Comparison of ENCODE assay signal across 28 cellular contexts in the genomic region with DNA sequence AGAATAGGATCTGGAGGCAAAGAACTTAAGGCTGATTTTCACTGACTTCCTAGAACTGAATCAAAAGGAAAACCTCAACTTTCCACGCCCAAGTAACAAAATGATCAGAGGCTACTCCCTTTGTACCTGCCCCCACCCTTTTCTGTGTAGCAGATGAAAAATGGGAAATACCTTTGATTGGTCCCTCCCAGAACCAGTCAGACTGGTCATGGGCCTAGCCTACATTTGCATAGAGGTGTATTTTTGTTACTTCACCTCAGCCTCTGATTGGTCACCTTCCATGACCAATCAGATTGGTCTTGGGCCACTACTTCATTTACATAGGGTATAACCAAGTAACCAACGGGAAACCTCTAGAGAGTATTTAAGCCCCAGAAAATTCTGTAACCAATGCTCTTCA.
"Had no signal": no experiment of that assay in that cellular context is flagged by ENCODE, and none has a peak within 500 bp of the region (broad histone marks: within the 10 kb centered on the region; RNA-seq: fewer than 3 reads in every experiment).

No MANE protein-coding gene starts in this region.

- H3K27me3 Mint-ChIP-seq: naive thymus-derived CD8-positive, alpha-beta T cell; natural killer cell treated with Interleukin-12 subunit alpha and Interleukin-12 subunit beta and Interleukin-15 and Interleukin-18, amount 100 ng/mL, for 72 hours; stimulated activated memory B cell treated with anti-CD40 and anti-IgM and Interleukin-4, amounts not matched to agents 10 μg/mL and 1 μg/mL and 100 μg/mL, for 72 hours; stimulated activated naive CD8-positive, alpha-beta T cell treated with anti-CD3 and anti-CD28 coated beads, Interleukin-15, amount 100 ng/mL, for 72 hours had no signal

- H3K4me3 Mint-ChIP-seq: naive thymus-derived CD8-positive, alpha-beta T cell; natural killer cell treated with Interleukin-12 subunit alpha and Interleukin-12 subunit beta and Interleukin-15 and Interleukin-18, amount 100 ng/mL, for 72 hours; nephron progenitor cell; neural crest cell; stimulated activated memory B cell treated with anti-CD40 and anti-IgM and Interleukin-4, amounts not matched to agents 10 μg/mL and 1 μg/mL and 100 μg/mL, for 72 hours; stimulated activated naive CD8-positive, alpha-beta T cell treated with anti-CD3 and anti-CD28 coated beads, Interleukin-15, amount 100 ng/mL, for 72 hours had no signal

- ATAC-seq: naive thymus-derived CD8-positive, alpha-beta T cell; pancreas; right cardiac atrium; right lobe of liver; stimulated activated memory B cell treated with anti-CD40 and anti-IgM and Interleukin-4, amounts not matched to agents 10 μg/mL and 1 μg/mL and 100 μg/mL, for 72 hours; stimulated activated naive CD8-positive, alpha-beta T cell treated with anti-CD3 and anti-CD28 coated beads, Interleukin-15, amount 100 ng/mL, for 72 hours; stimulated activated naive CD8-positive, alpha-beta T cell treated with anti-CD3 and anti-CD28 coated beads, Interleukin-15, Interleukin-2, amounts not matched to agents 100 U/mL and 50 U/mL, for 24 hours had no signal

- H3K4me3 ChIP-seq: pancreas, prostate gland, right lobe of liver, sigmoid colon, spleen, suprapubic skin, testis, tibial artery, transverse colon, upper lobe of left lung, vagina had no signal

- H3K27ac Mint-ChIP-seq: naive thymus-derived CD8-positive, alpha-beta T cell; natural killer cell treated with Interleukin-12 subunit alpha and Interleukin-12 subunit beta and Interleukin-15 and Interleukin-18, amount 100 ng/mL, for 72 hours; nephron progenitor cell; stimulated activated memory B cell treated with anti-CD40 and anti-IgM and Interleukin-4, amounts not matched to agents 10 μg/mL and 1 μg/mL and 100 μg/mL, for 72 hours; stimulated activated naive CD8-positive, alpha-beta T cell treated with anti-CD3 and anti-CD28 coated beads, Interleukin-15, amount 100 ng/mL, for 72 hours had no signal

- DNase-seq: naive thymus-derived CD8-positive, alpha-beta T cell; nephron progenitor cell; nucleus accumbens; pancreas; right cardiac atrium; right lobe of liver; sigmoid colon; small intestine; spleen; stimulated activated CD4-positive, alpha-beta T cell treated with anti-CD3 and anti-CD28 coated beads, Interleukin-12 subunit alpha, Interleukin-12 subunit beta, amount 100 ng/mL, for 4 hours; stimulated activated CD4-positive, alpha-beta T cell treated with anti-CD3 and anti-CD28 coated beads, Interleukin-1b, Interleukin-23, amount 100 ng/mL, for 48 hours; stimulated activated CD4-positive, alpha-beta T cell treated with anti-CD3 and anti-CD28 coated beads, Interleukin-4, amount 100 ng/mL, for 1 hour; stimulated activated CD4-positive, alpha-beta T cell treated with anti-CD3 and anti-CD28 coated beads, Interleukin-4, amount 100 ng/mL, for 4 hours; stimulated activated CD8-positive, alpha-beta memory T cell treated with anti-CD3 and anti-CD28 coated beads, Interleukin-4, amount 100 ng/mL, for 48 hours; stimulated activated naive CD4-positive, alpha-beta T cell; stimulated activated naive CD8-positive, alpha-beta T cell treated with anti-CD3 and anti-CD28 coated beads, Interleukin-15, amount 100 ng/mL, for 72 hours; stimulated activated naive CD8-positive, alpha-beta T cell treated with anti-CD3 and anti-CD28 coated beads, Interleukin-15, Interleukin-2, amounts not matched to agents 100 U/mL and 50 U/mL, for 24 hours; substantia nigra; testis; tibial artery; transverse colon; upper lobe of left lung had no signal

- H3K36me3 Mint-ChIP-seq: stimulated activated memory B cell treated with anti-CD40 and anti-IgM and Interleukin-4, amounts not matched to agents 10 μg/mL and 1 μg/mL and 100 μg/mL, for 72 hours had no signal

- H3K4me1 Mint-ChIP-seq: naive thymus-derived CD8-positive, alpha-beta T cell; nephron progenitor cell; neural crest cell; stimulated activated memory B cell treated with anti-CD40 and anti-IgM and Interleukin-4, amounts not matched to agents 10 μg/mL and 1 μg/mL and 100 μg/mL, for 72 hours; stimulated activated naive CD8-positive, alpha-beta T cell treated with anti-CD3 and anti-CD28 coated beads, Interleukin-15, amount 100 ng/mL, for 72 hours had no signal
